8 cellular contexts compared by ENCODE assay signal in the genomic region with DNA sequence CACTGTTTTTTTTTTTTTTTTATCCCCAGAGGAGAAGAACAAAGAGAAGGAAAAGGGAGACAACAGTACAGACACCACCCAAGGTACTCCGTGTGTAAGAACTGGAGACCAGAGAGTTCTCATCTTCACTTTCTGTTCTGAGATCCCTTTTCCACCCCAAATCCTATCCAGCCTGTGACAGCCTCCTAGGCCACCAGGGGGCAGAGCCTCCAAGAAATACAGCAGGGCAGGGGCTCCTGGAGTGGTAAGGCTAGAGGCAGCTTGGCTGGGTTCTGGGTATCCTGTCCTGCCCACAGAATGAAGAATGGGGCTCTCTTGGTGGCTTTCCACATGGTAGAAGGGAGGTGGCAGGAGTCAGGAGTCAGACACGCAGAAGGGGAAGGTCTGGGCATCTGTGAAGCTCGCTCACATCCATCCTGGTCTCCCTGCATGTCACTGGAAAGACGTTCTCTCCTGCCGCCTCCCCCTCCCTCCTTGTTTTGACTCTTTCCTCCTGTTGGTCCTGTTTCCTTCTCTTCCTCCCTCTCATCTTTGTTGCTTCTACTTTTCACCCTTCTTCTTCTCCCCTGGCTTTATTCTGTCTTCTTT. TPM values are rescaled to one million over a fixed set of nuclear protein-coding genes. Genes with fewer than 3 reads are reported as not detected.
DNase-seq lines count a peak whose midpoint lies in the region; ATAC-seq and TF ChIP-seq lines count a peak whose summit lies in the region.

No MANE protein-coding gene starts in this region.

- H2BK120ac ChIP-seq in mesenchymal stem cell (ENCODE audit: low read depth, low read length), result no peak overlapping the region

- no peak overlapping the region for H3K23ac ChIP-seq in mesenchymal stem cell (ENCODE audit: low read length in 2 of 2)

- peak; percentile 61 for DNase-seq in NCI-H2227 (lab: John Stamatoyannopoulos, UW; ENCODE audit: unreplicated experiment)
- DNase-seq in NCI-H2227 treated with DMSO at 0.1 percent for 48 hours (lab: John Stamatoyannopoulos, UW), result no peak
- peak; percentile 25 for DNase-seq in NCI-H1694 treated with DMSO at 0.1 percent for 48 hours (lab: John Stamatoyannopoulos, UW)
- DNase-seq in activated CD4-positive, CD25-positive, alpha-beta regulatory T cell treated with anti-CD3 and anti-CD28 coated beads, Interleukin-2, amount 50 U/mL, for 72 hours, result peak; percentile 43
- DNase-seq in ecto neural progenitor cell (ENCODE audit: low spot score), result peak; percentile 80
- peak; percentile 59 for DNase-seq in mesenchymal stem cell
- DNase-seq in stomach, result peak; percentile 41

- H4K8ac ChIP-seq in mesenchymal stem cell (ENCODE audit: low read length), result no peak overlapping the region

- no peak for TF ChIP-seq EP300 in stomach (IDR thresholded peaks at IDR 0.05)

- H3K36me3 ChIP-seq in mesenchymal stem cell (ENCODE audit: control insufficient read depth in 1 of 2, insufficient read depth in 2 of 2, low read depth in 1 of 2, low read length in 2 of 2), result peaks cover 45 to 48% of the 10 kb centered on the region in 2 experiments
- H3K36me3 ChIP-seq in stomach, result peaks cover under 1 to 78% (median 62%) of the 10 kb centered on the region in 4 donors

- no peak for TF ChIP-seq POLR2A in stomach (IDR thresholded peaks at IDR 0.05)

- no peak overlapping the region for H2BK12ac ChIP-seq in mesenchymal stem cell (ENCODE audit: low read length in 2 of 2)

- H3K79me1 ChIP-seq in mesenchymal stem cell (replicated peaks; ENCODE audit: low read length, poor library complexity, severe bottlenecking), result no peaks in the 10 kb centered on the region

- H2AFZ ChIP-seq in mesenchymal stem cell (ENCODE audit: low read depth, low read length), result no peak overlapping the region

- H3K9ac ChIP-seq in mesenchymal stem cell (ENCODE audit: low read length), result no peak overlapping the region

- ATAC-seq in HG02938 (IDR thresholded peaks at IDR 0.05; ENCODE audit: unreplicated experiment), result no peak

- H3K9me3 ChIP-seq in mesenchymal stem cell (ENCODE audit: control insufficient read depth, low read length), result no peaks in the 10 kb centered on the region
- H3K9me3 ChIP-seq in stomach, result no peaks in the 10 kb centered on the region

- H2AK5ac ChIP-seq in mesenchymal stem cell (ENCODE audit: low read length, severe bottlenecking), result no peak overlapping the region

- H4K91ac ChIP-seq in mesenchymal stem cell (ENCODE audit: low read length), result no peak overlapping the region

- 70% methylated on average over 4 of the region's 5 CpGs for WGBS in mesenchymal stem cell
- 68 to 83% (median 70%) methylated on average over 5 of the region's 5 CpGs for WGBS in stomach, 5 donors

- H3K4me2 ChIP-seq in mesenchymal stem cell (ENCODE audit: low read length, poor library complexity, severe bottlenecking), result no peak overlapping the region

- intact Hi-C loops in stomach (cut with DNase I; ENCODE audit: low total_unique reads), result no loop called here

- H3K4me1 ChIP-seq in mesenchymal stem cell (ENCODE audit: control insufficient read depth, insufficient read depth, low read depth, low read length) (peaks cover 3% of the 10 kb centered on the region), stomach (no peaks in the 10 kb centered on the region)

- H3K27me3 ChIP-seq in mesenchymal stem cell (ENCODE audit: control insufficient read depth in 1 of 2, insufficient read depth in 1 of 2, low read length in 2 of 2) (no peaks in the 10 kb centered on the region), stomach (no peaks in the 10 kb centered on the region)

- no peak overlapping the region for H3K4ac ChIP-seq in mesenchymal stem cell (ENCODE audit: low read depth in 1 of 2, low read length in 2 of 2)

- no peak overlapping the region for H3K18ac ChIP-seq in mesenchymal stem cell (ENCODE audit: low read depth in 1 of 2, low read length in 2 of 2)

- no peak overlapping the region for H3K14ac ChIP-seq in mesenchymal stem cell (ENCODE audit: low read length in 2 of 2)

- no peak overlapping the region for H3K4me3 ChIP-seq in mesenchymal stem cell (ENCODE audit: insufficient read depth in 1 of 2, low read depth in 1 of 2, low read length in 2 of 2)
- no peak overlapping the region for H3K4me3 ChIP-seq in stomach

- peak in 5 of 7 experiments; percentile 51 to 62 (median 54) for TF ChIP-seq CTCF in stomach (IDR thresholded peaks at IDR 0.05)

- no peak overlapping the region for H2BK5ac ChIP-seq in mesenchymal stem cell (ENCODE audit: low read depth, low read length, poor library complexity, severe bottlenecking)

- no peak overlapping the region for H2BK15ac ChIP-seq in mesenchymal stem cell (ENCODE audit: low read depth, poor library complexity, severe bottlenecking)

- no peak overlapping the region for H3K27ac ChIP-seq in mesenchymal stem cell (ENCODE audit: low read length, poor library complexity, severe bottlenecking)
- no peak overlapping the region for H3K27ac ChIP-seq in stomach

RNA-seq across cellular contexts. Expression of a gene that starts 12.0 kb away (rescaled TPM):
- 16.7 TPM for polyA plus RNA-seq in mesenchymal stem cell (2013, experiment 1 of 2)
- polyA plus RNA-seq in mesenchymal stem cell (2013, experiment 2 of 2), result 12.7 TPM
- 100 to 1,000 TPM in 2 of 5 donors, 10 to 100 TPM in 2, 1 to 10 TPM in 1; 8.5 to 149 (median 83.2) TPM for total RNA-seq in stomach
- 1 to 10 TPM; 2.4 to 7.8 (median 4.0) TPM for polyA plus RNA-seq in stomach

RNA-seq across cellular contexts. Expression of a gene that starts 13.5 kb away (rescaled TPM):
- polyA plus RNA-seq in mesenchymal stem cell (2013, experiment 1 of 2), result not detected
- polyA plus RNA-seq in mesenchymal stem cell (2013, experiment 2 of 2), result not detected
- not detected for total RNA-seq in stomach
- 1 to 10 TPM; 3.3 to 5.3 (median 5.0) TPM for polyA plus RNA-seq in stomach

RNA-seq across cellular contexts. Expression of a gene that starts 33.1 kb away (rescaled TPM):
- polyA plus RNA-seq in mesenchymal stem cell (2013, experiment 1 of 2), result 18.5 TPM
- polyA plus RNA-seq in mesenchymal stem cell (2013, experiment 2 of 2), result 18.8 TPM
- total RNA-seq in stomach, result 100 to 1,000 TPM in 2 of 5 donors, 10 to 100 TPM in 3; 40.2 to 121 (median 73.3) TPM
- polyA plus RNA-seq in stomach, result 10 to 100 TPM; 18.6 to 43.9 (median 25.1) TPM

RNA-seq across cellular contexts. Expression of a gene that starts 47.3 kb away (rescaled TPM):
- 10.7 TPM for polyA plus RNA-seq in mesenchymal stem cell (2013, experiment 1 of 2)
- polyA plus RNA-seq in mesenchymal stem cell (2013, experiment 2 of 2), result 11.8 TPM
- 10 to 100 TPM; 21.7 to 49.0 (median 24.1) TPM for total RNA-seq in stomach
- polyA plus RNA-seq in stomach, result 10 to 100 TPM; 15.7 to 23.4 (median 22.6) TPM

RNA-seq across cellular contexts. Expression of a gene that starts 49.9 kb away (rescaled TPM):
- polyA plus RNA-seq in mesenchymal stem cell (2013, experiment 1 of 2), result 79.1 TPM
- polyA plus RNA-seq in mesenchymal stem cell (2013, experiment 2 of 2), result 79.5 TPM
- 100 to 1,000 TPM; 111 to 312 (median 139) TPM for total RNA-seq in stomach
- polyA plus RNA-seq in stomach, result 100 to 1,000 TPM in 1 of 3 donors, 10 to 100 TPM in 2; 68.9 to 216 (median 84.2) TPM
